In genomic region chr7:28631995-28632394, GRCh38 we compare ENCODE assay signal across 9 cellular contexts.
"Had no signal": no experiment of that assay in that cellular context is flagged by ENCODE, and none has a peak within 500 bp of the region (broad histone marks: within the 10 kb centered on the region; RNA-seq: fewer than 3 reads in every experiment).

No MANE protein-coding gene starts in this region.

- H2AFZ ChIP-seq: GM23248 had no signal

- ATAC-seq: HCT116, K562 had no signal

- H3K36me3 ChIP-seq: HAP-1 had no signal

- H3K9ac ChIP-seq: GM23248 had no signal

- H3K4me3 ChIP-seq: GM23248, HAP-1, K562 had no signal

- H3K27ac Mint-ChIP-seq: HFFc6 had no signal

- FAIRE-seq: HTR-8/SVneo, K562 had no signal

- H3K9me3 ChIP-seq: HAP-1 had no signal

- H3K4me1 ChIP-seq: HAP-1 had no signal

- H3K9me3 Mint-ChIP-seq: HFFc6 had no signal

- H3K4me3 Mint-ChIP-seq: HFFc6 had no signal

- DNase-seq: GM23248, GOT3, H7, HFFc6, IMR-90 had no signal

- H3K27ac ChIP-seq: GM23248 had no signal
